In genomic region chr6:135002229-135002844, GRCh38 we compare ENCODE assay signal across 9 cellular contexts. TPM values are rescaled to one million over a fixed set of nuclear protein-coding genes. Genes with fewer than 3 reads are reported as not detected.
DNase-seq lines count a peak whose midpoint lies in the region; ATAC-seq and FAIRE-seq lines count a peak whose summit lies in the region.
"Had no signal": no experiment of that assay in that cellular context is flagged by ENCODE, and none has a peak within 500 bp of the region (broad histone marks: within the 10 kb centered on the region; RNA-seq: fewer than 3 reads in every experiment).

No MANE protein-coding gene starts in this region.

- ATAC-seq in naive B cell (ENCODE audit: low read depth in 2 of 2), result peak; percentile 40 to 41
- ATAC-seq in GM19455 (IDR thresholded peaks at IDR 0.05; ENCODE audit: unreplicated experiment), result no peak

- no peaks in the 10 kb centered on the region for H3K27me3 Mint-ChIP-seq in naive B cell
- H3K27me3 Mint-ChIP-seq: stimulated activated naive CD8-positive, alpha-beta T cell treated with anti-CD3 and anti-CD28 coated beads, Interleukin-15, Interleukin-2, amounts not matched to agents 100 ng/mL and 50 ng/mL, for 24 hours had no signal

- no peak for FAIRE-seq in HTR-8/SVneo (lab: Jason Lieb, UNC)

- DNase-seq in D341Med (ENCODE audit: low spot score) (peak; percentile 30), HTR-8/SVneo (ENCODE audit: insufficient read length, low spot score) (peak; percentile 27), T47D (ENCODE audit: low read depth in 1 of 2, low spot score in 1 of 2) (peak; percentile 7 to 8), naive B cell (peak; percentile 7), NCI-H1694 treated with DMSO at 0.1 percent for 48 hours (lab: John Stamatoyannopoulos, UW) (no peak), NCI-H2107 (lab: John Stamatoyannopoulos, UW) (no peak)
- DNase-seq in activated CD4-positive, alpha-beta T cell treated with anti-CD3 and anti-CD28 coated beads for 4 hours, result no peak

- peaks cover 4 to 6% of the 10 kb centered on the region in 2 donors for H3K36me3 Mint-ChIP-seq in naive B cell

- in situ Hi-C loops in T47D (cut with HindIII; ENCODE audit: low pct_unique_long_range_greater_than_20kb, low sequenced_read_pairs), result no loop called here

- no peaks in the 10 kb centered on the region for H3K9me3 Mint-ChIP-seq in naive B cell
- H3K9me3 Mint-ChIP-seq: stimulated activated naive CD8-positive, alpha-beta T cell treated with anti-CD3 and anti-CD28 coated beads, Interleukin-15, Interleukin-2, amounts not matched to agents 100 ng/mL and 50 ng/mL, for 24 hours had no signal

- no peak overlapping the region for H3K4me3 Mint-ChIP-seq in naive B cell
- H3K4me3 Mint-ChIP-seq: stimulated activated naive CD8-positive, alpha-beta T cell treated with anti-CD3 and anti-CD28 coated beads, Interleukin-15, Interleukin-2, amounts not matched to agents 100 ng/mL and 50 ng/mL, for 24 hours had no signal

- H3K27ac Mint-ChIP-seq in naive B cell, result no peak overlapping the region
- H3K27ac Mint-ChIP-seq: stimulated activated naive CD8-positive, alpha-beta T cell treated with anti-CD3 and anti-CD28 coated beads, Interleukin-15, Interleukin-2, amounts not matched to agents 100 ng/mL and 50 ng/mL, for 24 hours had no signal

- peaks cover 0 to 5% (median under 1%) of the 10 kb centered on the region in 3 donors for H3K4me1 Mint-ChIP-seq in naive B cell

RNA-seq across cellular contexts. Expression of gene HBS1L, which starts 52.3 kb away (rescaled TPM):
- polyA plus RNA-seq in naive B cell (ENCODE audit: low read depth in 6 of 6), result 10 to 100 TPM; 28.1 to 57.2 (median 47.6) TPM

RNA-seq across cellular contexts. Expression of gene ALDH8A1, which starts 52.4 kb away (rescaled TPM):
- under 1 TPM in 1 of 6 donors, not detected in 5; 0.11 TPM for polyA plus RNA-seq in naive B cell (ENCODE audit: low read depth in 6 of 6)

Comparison
In these comparisons a context has a peak if more than half of its experiments do, and no peak if none do; other contexts are left out.
1. DNase-seq: peak in D341Med (single experiment), HTR-8/SVneo (single experiment), T47D (2 of 2) and naive B cell (single experiment); none in activated CD4-positive, alpha-beta T cell treated with anti-CD3 and anti-CD28 coated beads for 4 hours (0 of 2), NCI-H1694 treated with DMSO at 0.1 percent for 48 hours (single experiment) and NCI-H2107 (single experiment).